ENCODE assay signal across 8 cellular contexts in the genomic region with DNA sequence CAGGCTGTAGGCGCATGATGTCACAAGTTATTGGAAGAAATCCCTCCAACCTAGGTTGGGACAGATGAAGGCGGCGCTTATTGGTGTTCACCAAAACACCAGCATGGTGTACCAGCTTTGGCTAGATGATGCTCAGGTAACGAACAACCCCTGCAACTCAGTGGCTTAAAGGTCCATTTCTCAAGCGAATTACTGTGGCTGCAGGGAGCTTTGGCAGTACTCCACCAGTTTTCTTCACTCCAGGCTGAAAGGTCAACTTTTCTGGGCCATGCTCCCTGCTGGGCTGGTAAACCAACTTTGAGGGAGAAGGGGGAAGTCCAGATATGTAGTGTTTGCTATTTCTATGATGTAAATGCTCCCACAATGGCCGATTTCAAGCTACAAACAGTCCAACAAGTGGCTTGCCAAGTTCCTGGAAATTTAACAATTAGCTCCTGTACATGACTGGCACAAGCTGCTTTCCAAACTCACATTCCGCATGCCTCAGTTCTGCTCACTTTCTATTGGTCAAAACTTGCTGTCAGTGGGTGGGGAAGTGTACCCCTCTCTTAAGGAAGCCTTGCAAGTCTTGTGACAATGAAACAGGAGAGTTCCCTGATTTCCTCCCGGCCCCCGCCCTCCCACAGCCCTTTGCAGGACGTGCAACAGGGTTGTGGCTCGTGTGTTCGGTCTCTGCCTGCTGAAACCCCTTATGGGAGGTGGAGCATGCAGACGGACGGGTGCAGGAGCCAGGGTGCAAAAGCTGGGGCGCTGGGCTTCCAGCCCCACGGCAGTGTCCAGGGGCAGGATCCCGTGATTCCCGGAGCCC. TPM values are rescaled to one million over a fixed set of nuclear protein-coding genes. Genes with fewer than 3 reads are reported as not detected.
DNase-seq lines count a peak whose midpoint lies in the region; ATAC-seq, FAIRE-seq and TF ChIP-seq lines count a peak whose summit lies in the region.

No MANE protein-coding gene starts in this region.

- H3K4me3 ChIP-seq in Peyer's patch (peak overlapping the region; percentile 56 to 88 (median 68)), uterus (peak overlapping the region; percentile 62 to 83)

- H3K36me3 ChIP-seq in Peyer's patch (no peaks in the 10 kb centered on the region), uterus (no peaks in the 10 kb centered on the region)

- H3K27me3 ChIP-seq in Peyer's patch (no peaks in the 10 kb centered on the region), uterus (no peaks in the 10 kb centered on the region)

- no peak for FAIRE-seq in GM12892 (lab: Jason Lieb, UNC)

- TF ChIP-seq POLR2A in Peyer's patch (IDR thresholded peaks at IDR 0.05) (no peak), uterus (IDR thresholded peaks at IDR 0.05) (no peak), GM12892 (IDR thresholded peaks at IDR 0.05; ENCODE audit: low read depth, low read length) (no peak)

- no peak overlapping the region for H3K27ac Mint-ChIP-seq in activated CD4-positive, alpha-beta T cell treated with anti-CD3 and anti-CD28 coated beads, Interleukin-2, amount 10 ng/mL, durations not matched to agents 24 days and 14 days
- peak overlapping the region; percentile 91 for H3K27ac Mint-ChIP-seq in endothelial cell (ENCODE audit: unreplicated experiment)

- H3K4me1 ChIP-seq in Peyer's patch (peaks cover 0 to 19% (median 0%) of the 10 kb centered on the region in 4 donors), uterus (peaks cover 0 to 4% of the 10 kb centered on the region in 2 donors)

- peaks cover 17% of the 10 kb centered on the region for H3K27me3 Mint-ChIP-seq in activated CD4-positive, alpha-beta T cell treated with anti-CD3 and anti-CD28 coated beads, Interleukin-2, amount 10 ng/mL, durations not matched to agents 24 days and 14 days
- H3K27me3 Mint-ChIP-seq in endothelial cell (ENCODE audit: unreplicated experiment) = peaks cover 7% of the 10 kb centered on the region

- H3K4me1 Mint-ChIP-seq in activated CD4-positive, alpha-beta T cell treated with anti-CD3 and anti-CD28 coated beads, Interleukin-2, amount 10 ng/mL, durations not matched to agents 24 days and 14 days = peaks cover 11% of the 10 kb centered on the region
- H3K4me1 Mint-ChIP-seq in endothelial cell (ENCODE audit: unreplicated experiment) = peaks cover 18% of the 10 kb centered on the region

- intact Hi-C loops in activated CD4-positive, alpha-beta T cell treated with anti-CD3 and anti-CD28 coated beads, Interleukin-2, amount 10 ng/mL, durations not matched to agents 24 days and 14 days (cut with micrococcal nuclease) = no loop called here
- intact Hi-C loops in uterus (cut with DNase I; ENCODE audit: low total_unique reads) = no loop called here

- H3K9me3 Mint-ChIP-seq in activated CD4-positive, alpha-beta T cell treated with anti-CD3 and anti-CD28 coated beads, Interleukin-2, amount 10 ng/mL, durations not matched to agents 24 days and 14 days = no peaks in the 10 kb centered on the region
- H3K9me3 Mint-ChIP-seq in endothelial cell (ENCODE audit: unreplicated experiment) = no peaks in the 10 kb centered on the region

- no peak for ATAC-seq in HG03571 (IDR thresholded peaks at IDR 0.05; ENCODE audit: unreplicated experiment)

- no peaks in the 10 kb centered on the region for H3K36me3 Mint-ChIP-seq in activated CD4-positive, alpha-beta T cell treated with anti-CD3 and anti-CD28 coated beads, Interleukin-2, amount 10 ng/mL, durations not matched to agents 24 days and 14 days (ENCODE audit: low read depth)
- H3K36me3 Mint-ChIP-seq in endothelial cell (ENCODE audit: low read depth, unreplicated experiment) = peaks cover 14% of the 10 kb centered on the region

- H3K9me3 ChIP-seq in Peyer's patch = no peaks in the 10 kb centered on the region
- H3K9me3 ChIP-seq in uterus = no peaks in the 10 kb centered on the region

- H3K27ac ChIP-seq in Peyer's patch = peak overlapping the region; percentile 68 to 93 (median 84)
- H3K27ac ChIP-seq in uterus = peak overlapping the region; percentile 93 to 97

- peak overlapping the region; percentile 85 for H3K4me3 Mint-ChIP-seq in activated CD4-positive, alpha-beta T cell treated with anti-CD3 and anti-CD28 coated beads, Interleukin-2, amount 10 ng/mL, durations not matched to agents 24 days and 14 days
- H3K4me3 Mint-ChIP-seq in endothelial cell (ENCODE audit: unreplicated experiment) = peak overlapping the region; percentile 94

- TF ChIP-seq CTCF in Peyer's patch (IDR thresholded peaks at IDR 0.05) = no peak
- TF ChIP-seq CTCF in endothelial cell (IDR thresholded peaks at IDR 0.05; ENCODE audit: unreplicated experiment) = no peak
- no peak for TF ChIP-seq CTCF in uterus (IDR thresholded peaks at IDR 0.05)

- DNase-seq in activated CD4-positive, alpha-beta T cell treated with anti-CD3 and anti-CD28 coated beads, Interleukin-2, amount 10 ng/mL, durations not matched to agents 24 days and 14 days = no peak
- DNase-seq in activated CD4-positive, alpha-beta T cell treated with anti-CD3 and anti-CD28 coated beads, Interleukin-2, amount 50 U/mL, for 1 hour = no peak
- DNase-seq in Peyer's patch (no peak), endothelial cell (ENCODE audit: low spot score) (no peak), midbrain (lab: John Stamatoyannopoulos, UW) (peak; percentile 75), uterus (no peak), GM12892 (ENCODE audit: insufficient read length) (no peak)

RNA-seq across cellular contexts. Expression of a gene that starts 0.6 kb away (rescaled TPM):
- 0.62 and 1.7 TPM in 2 replicates for total RNA-seq in activated CD4-positive, alpha-beta T cell treated with anti-CD3 and anti-CD28 coated beads, Interleukin-2, amount 10 ng/mL, durations not matched to agents 24 days and 14 days
- 1 to 10 TPM; 1.9 to 4.5 (median 3.5) TPM for total RNA-seq in Peyer's patch
- 13.0 TPM for total RNA-seq in endothelial cell (ENCODE audit: unreplicated experiment)
- 10 to 100 TPM in 1 of 4 donors, 1 to 10 TPM in 3; 2.6 to 26.9 (median 4.7) TPM for total RNA-seq in uterus
- polyA plus RNA-seq in GM12892 (2012; ENCODE audit: missing spikeins) = 0.85 TPM

RNA-seq across cellular contexts. Expression of a gene that starts 57.5 kb away (rescaled TPM):
- 29.1 and 32.9 TPM in 2 replicates for total RNA-seq in activated CD4-positive, alpha-beta T cell treated with anti-CD3 and anti-CD28 coated beads, Interleukin-2, amount 10 ng/mL, durations not matched to agents 24 days and 14 days
- 10 to 100 TPM; 45.0 to 52.4 (median 49.6) TPM for total RNA-seq in Peyer's patch
- 18.1 TPM for total RNA-seq in endothelial cell (ENCODE audit: unreplicated experiment)
- total RNA-seq in uterus = 10 to 100 TPM; 10.6 to 44.7 (median 23.2) TPM
- polyA plus RNA-seq in GM12892 (2012; ENCODE audit: missing spikeins) = 13.7 TPM
